ENCODE assay signal across 9 cellular contexts in genomic region chr7:114554781-114555537, GRCh38.
DNase-seq lines count a peak whose midpoint lies in the region; ATAC-seq, FAIRE-seq and TF ChIP-seq lines count a peak whose summit lies in the region.
"Had no signal": no experiment of that assay in that cellular context is flagged by ENCODE, and none has a peak within 500 bp of the region (broad histone marks: within the 10 kb centered on the region; RNA-seq: fewer than 3 reads in every experiment).

No MANE protein-coding gene starts in this region.

- H3K27ac Mint-ChIP-seq in MCF 10A (ENCODE audit: low read depth, unreplicated experiment) = no peak overlapping the region
- no peak overlapping the region for H3K27ac Mint-ChIP-seq in activated T-helper 1 cell treated with anti-CD3 and anti-CD28 coated beads, Interleukin-12 subunit alpha, Interleukin-12 subunit beta, Interleukin-2, Interleukin-4 antibody, amounts not matched to agents 30 ng/mL and 10 ng/mL and 1 ng/mL, durations not matched to agents 14 hours and 24 hours and 36 hours
- H3K27ac Mint-ChIP-seq: CD4-positive, CD25-positive, alpha-beta regulatory T cell had no signal

- TF ChIP-seq POLR2A in breast epithelium (IDR thresholded peaks at IDR 0.05) = no peak

- no TSS peak for BruUV-seq in MCF 10A (replicated peaks; lab: Mats Ljungman, UMichigan)

- H3K4me1 Mint-ChIP-seq in MCF 10A (ENCODE audit: insufficient read depth, unreplicated experiment) = no peaks in the 10 kb centered on the region
- H3K4me1 Mint-ChIP-seq in activated T-helper 1 cell treated with anti-CD3 and anti-CD28 coated beads, Interleukin-12 subunit alpha, Interleukin-12 subunit beta, Interleukin-2, Interleukin-4 antibody, amounts not matched to agents 30 ng/mL and 10 ng/mL and 1 ng/mL, durations not matched to agents 14 hours and 24 hours and 36 hours (ENCODE audit: low read depth) = no peaks in the 10 kb centered on the region
- H3K4me1 Mint-ChIP-seq: CD4-positive, CD25-positive, alpha-beta regulatory T cell had no signal

- CTCF ChIA-PET in MCF 10A (lab: Yijun Ruan, JAX) = no interaction called here

- no peaks in the 10 kb centered on the region for H3K9me3 Mint-ChIP-seq in MCF 10A (ENCODE audit: unreplicated experiment)
- H3K9me3 Mint-ChIP-seq in activated T-helper 1 cell treated with anti-CD3 and anti-CD28 coated beads, Interleukin-12 subunit alpha, Interleukin-12 subunit beta, Interleukin-2, Interleukin-4 antibody, amounts not matched to agents 30 ng/mL and 10 ng/mL and 1 ng/mL, durations not matched to agents 14 hours and 24 hours and 36 hours = no peaks in the 10 kb centered on the region

- no peaks in the 10 kb centered on the region for H3K27me3 ChIP-seq in breast epithelium
- no peaks in the 10 kb centered on the region for H3K27me3 ChIP-seq in aorta (ENCODE audit: control insufficient read depth in 1 of 2, insufficient read depth in 2 of 2, low read length in 1 of 2)

- no peaks in the 10 kb centered on the region for H3K36me3 Mint-ChIP-seq in MCF 10A (ENCODE audit: insufficient read depth, unreplicated experiment)
- no peaks in the 10 kb centered on the region for H3K36me3 Mint-ChIP-seq in activated T-helper 1 cell treated with anti-CD3 and anti-CD28 coated beads, Interleukin-12 subunit alpha, Interleukin-12 subunit beta, Interleukin-2, Interleukin-4 antibody, amounts not matched to agents 30 ng/mL and 10 ng/mL and 1 ng/mL, durations not matched to agents 14 hours and 24 hours and 36 hours (ENCODE audit: low read depth)
- H3K36me3 Mint-ChIP-seq: CD4-positive, CD25-positive, alpha-beta regulatory T cell had no signal

- POLR2A ChIA-PET in MCF 10A (lab: Yijun Ruan, JAX) = no interaction called here

- DNase-seq in MCF 10A (ENCODE audit: unreplicated experiment) = peak; percentile 44
- no peak for DNase-seq in breast epithelium (ENCODE audit: low spot score in 2 of 2)
- peak; percentile 15 for DNase-seq in RPMI8226
- peak; percentile 25 for DNase-seq in urothelium cell line (ENCODE audit: low spot score)
- no peak for DNase-seq in aorta
- DNase-seq in mesenteric fat pad (ENCODE audit: low spot score) = no peak
- no peak for DNase-seq in activated T-helper 1 cell treated with anti-CD3 and anti-CD28 coated beads, Interleukin-12 subunit alpha, Interleukin-12 subunit beta, Interleukin-2, Interleukin-4 antibody, amounts not matched to agents 30 ng/mL and 10 ng/mL and 1 ng/mL, durations not matched to agents 14 hours and 24 hours and 36 hours (ENCODE audit: low spot score)
- DNase-seq: CD4-positive, CD25-positive, alpha-beta regulatory T cell had no signal

- ATAC-seq in HG03095 (IDR thresholded peaks at IDR 0.05; ENCODE audit: unreplicated experiment) (peak; percentile 88), aorta (ENCODE audit: low FRiP score) (no peak)

- H3K9me3 ChIP-seq in breast epithelium (no peaks in the 10 kb centered on the region), aorta (ENCODE audit: control insufficient read depth, low read length) (no peaks in the 10 kb centered on the region)

- intact Hi-C loops in MCF 10A (cut with micrococcal nuclease) = no loop called here
- intact Hi-C loops in breast epithelium (cut with DNase I; ENCODE audit: low total_unique reads) = no loop called here
- intact Hi-C loops in aorta (cut with DNase I) = no loop called here
- intact Hi-C loops in activated T-helper 1 cell treated with anti-CD3 and anti-CD28 coated beads, Interleukin-12 subunit alpha, Interleukin-12 subunit beta, Interleukin-2, Interleukin-4 antibody, amounts not matched to agents 30 ng/mL and 10 ng/mL and 1 ng/mL, durations not matched to agents 14 hours and 24 hours and 36 hours (cut with micrococcal nuclease) = no loop called here

- no peak for TF ChIP-seq CTCF in MCF 10A (IDR thresholded peaks at IDR 0.05; ENCODE audit: unreplicated experiment)
- no peak for TF ChIP-seq CTCF in breast epithelium (IDR thresholded peaks at IDR 0.05)

- H3K36me3 ChIP-seq in breast epithelium (no peaks in the 10 kb centered on the region), aorta (ENCODE audit: control insufficient read depth in 1 of 2, insufficient read depth in 2 of 2, low read length in 1 of 2) (no peaks in the 10 kb centered on the region)

- peaks cover 43% of the 10 kb centered on the region for H3K27me3 Mint-ChIP-seq in MCF 10A (ENCODE audit: insufficient read depth, unreplicated experiment)
- H3K27me3 Mint-ChIP-seq in activated T-helper 1 cell treated with anti-CD3 and anti-CD28 coated beads, Interleukin-12 subunit alpha, Interleukin-12 subunit beta, Interleukin-2, Interleukin-4 antibody, amounts not matched to agents 30 ng/mL and 10 ng/mL and 1 ng/mL, durations not matched to agents 14 hours and 24 hours and 36 hours (ENCODE audit: insufficient read depth) = no peaks in the 10 kb centered on the region
- H3K27me3 Mint-ChIP-seq: CD4-positive, CD25-positive, alpha-beta regulatory T cell had no signal

- H3K4me3 ChIP-seq in breast epithelium (no peak overlapping the region), aorta (ENCODE audit: low read length in 2 of 2) (no peak overlapping the region)

- H3K27ac ChIP-seq in breast epithelium = no peak overlapping the region
- no peak overlapping the region for H3K27ac ChIP-seq in aorta (ENCODE audit: low read depth in 1 of 2, low read length in 2 of 2)

- no peak overlapping the region for H3K4me3 Mint-ChIP-seq in MCF 10A (ENCODE audit: unreplicated experiment)
- no peak overlapping the region for H3K4me3 Mint-ChIP-seq in activated T-helper 1 cell treated with anti-CD3 and anti-CD28 coated beads, Interleukin-12 subunit alpha, Interleukin-12 subunit beta, Interleukin-2, Interleukin-4 antibody, amounts not matched to agents 30 ng/mL and 10 ng/mL and 1 ng/mL, durations not matched to agents 14 hours and 24 hours and 36 hours
- H3K4me3 Mint-ChIP-seq: CD4-positive, CD25-positive, alpha-beta regulatory T cell had no signal

- no peaks in the 10 kb centered on the region for H3K4me1 ChIP-seq in breast epithelium
- no peaks in the 10 kb centered on the region for H3K4me1 ChIP-seq in aorta (ENCODE audit: control insufficient read depth in 1 of 2, insufficient read depth in 2 of 2, low read length in 2 of 2)

- 68 to 70% methylated on average over 6 of the region's 6 CpGs for WGBS in aorta, 2 donors

- FAIRE-seq in urothelium cell line (lab: Jason Lieb, UNC) = no peak

Comparison
In these comparisons a context has a peak if more than half of its experiments do, and no peak if none do; other contexts are left out.
1. DNase-seq: peak in MCF 10A (single experiment), RPMI8226 (single experiment) and urothelium cell line (single experiment); none in breast epithelium (0 of 2), aorta (0 of 2), mesenteric fat pad (single experiment) and activated T-helper 1 cell treated with anti-CD3 and anti-CD28 coated beads, Interleukin-12 subunit alpha, Interleukin-12 subunit beta, Interleukin-2, Interleukin-4 antibody, amounts not matched to agents 30 ng/mL and 10 ng/mL and 1 ng/mL, durations not matched to agents 14 hours and 24 hours and 36 hours (single experiment).